ENCODE assay signal across 20 cellular contexts in the genomic region with DNA sequence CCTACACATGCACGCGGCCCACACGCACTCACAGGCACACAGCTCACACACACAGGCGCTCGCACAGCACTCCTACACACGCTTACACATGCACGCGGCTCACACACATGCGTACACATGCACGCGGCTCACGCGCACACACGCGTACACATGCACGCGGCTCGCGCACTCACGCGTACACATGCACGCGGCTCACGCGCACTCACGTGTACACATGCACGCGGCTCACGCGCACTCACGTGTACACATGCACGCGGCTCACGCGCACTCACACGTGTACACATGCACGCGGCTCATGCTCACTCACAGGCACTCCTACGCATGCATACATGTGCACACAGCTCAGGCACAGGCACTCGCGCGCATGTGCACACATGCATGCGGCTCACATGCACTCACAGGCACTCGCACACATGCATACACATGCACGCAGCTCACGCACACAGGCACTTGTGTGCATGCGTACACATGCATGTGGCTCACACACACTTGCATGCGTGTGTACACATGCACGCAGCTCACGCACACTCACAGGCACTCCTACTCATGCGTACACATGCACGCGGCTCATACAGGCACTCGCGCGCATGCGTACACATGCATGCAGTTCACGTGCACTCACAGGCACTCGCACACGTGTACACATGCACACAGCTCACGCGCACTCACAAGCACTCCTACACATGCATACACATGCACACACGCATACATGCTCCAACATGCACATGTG. TPM values are rescaled to one million over a fixed set of nuclear protein-coding genes. Genes with fewer than 3 reads are reported as not detected.
DNase-seq lines count a peak whose midpoint lies in the region; FAIRE-seq and TF ChIP-seq lines count a peak whose summit lies in the region.
"Had no signal": no experiment of that assay in that cellular context is flagged by ENCODE, and none has a peak within 500 bp of the region (broad histone marks: within the 10 kb centered on the region; RNA-seq: fewer than 3 reads in every experiment).

No MANE protein-coding gene starts in this region.

- H2BK5ac ChIP-seq in H1 (ENCODE audit: low read depth, low read length) = peak overlapping the region; percentile 36

- H3K27ac ChIP-seq in HEK293 (ENCODE audit: extremely low read depth, low read depth, low read length) (no peak overlapping the region), H1 (ENCODE audit: low read depth, low read length) (no peak overlapping the region)
- H3K27ac ChIP-seq: SJSA1 had no signal

- H3K56ac ChIP-seq in H1 (replicated peaks; ENCODE audit: insufficient read length, low read depth, low read length) = no peak overlapping the region

- no peaks in the 10 kb centered on the region; the same call in 1 of the 2 replicates for H3K79me1 ChIP-seq in H1 (ENCODE audit: low read depth, low read length)

- no peak overlapping the region for H2BK20ac ChIP-seq in H1 (ENCODE audit: low read length)

- TF ChIP-seq CTCF in HEK293 (tag by site-specific recombination; IDR thresholded peaks at IDR 0.05) (no peak), H1 (IDR thresholded peaks at IDR 0.05; ENCODE audit: control extremely low read depth in 1 of 3, insufficient read depth in 1 of 3, low read depth in 1 of 3, low read length in 3 of 3) (no peak), type B pancreatic cell (conservative IDR thresholded peaks at IDR 0.05) (no peak)

- H3K4me1 Mint-ChIP-seq in activated naive CD4-positive, alpha-beta T cell treated with anti-CD3 and anti-CD28 coated beads, Interleukin-2, amount 10 ng/mL, durations not matched to agents 7 days and 5 days = no peaks in the 10 kb centered on the region
- no peaks in the 10 kb centered on the region for H3K4me1 Mint-ChIP-seq in type B pancreatic cell (ENCODE audit: unreplicated experiment)

- H3K23ac ChIP-seq in H1 (ENCODE audit: insufficient read length) = no peak overlapping the region

- peak overlapping the region; percentile 9 for H3K27ac Mint-ChIP-seq in activated naive CD4-positive, alpha-beta T cell treated with anti-CD3 and anti-CD28 coated beads, Interleukin-2, amount 10 ng/mL, durations not matched to agents 7 days and 5 days
- peak overlapping the region; percentile 34 for H3K27ac Mint-ChIP-seq in type B pancreatic cell

- peaks cover 9% of the 10 kb centered on the region for H3K9me3 Mint-ChIP-seq in activated naive CD4-positive, alpha-beta T cell treated with anti-CD3 and anti-CD28 coated beads, Interleukin-2, amount 10 ng/mL, durations not matched to agents 7 days and 5 days
- no peaks in the 10 kb centered on the region for H3K9me3 Mint-ChIP-seq in type B pancreatic cell

- no peaks in the 10 kb centered on the region for H3K79me2 ChIP-seq in H1 (ENCODE audit: control insufficient read depth in 1 of 2, insufficient read depth in 2 of 2, low read length in 2 of 2)

- TF ChIP-seq EP300 in H1 (IDR thresholded peaks at IDR 0.05; ENCODE audit: borderline replicate concordance in 1 of 2, low read depth in 2 of 2, low read length in 2 of 2) = no peak

- H3K4me3 ChIP-seq in HEK293 (ENCODE audit: low read depth, low read length) (no peak overlapping the region), H1 (ENCODE audit: extremely low read depth in 1 of 4, insufficient read depth in 2 of 4, low read depth in 3 of 4, low read length in 4 of 4) (no peak overlapping the region)
- H3K4me3 ChIP-seq: MG63, SJSA1 had no signal

- no peak for TF ChIP-seq RAD21 in H1 (IDR thresholded peaks at IDR 0.05 in 1 of 2, conservative IDR thresholded peaks at IDR 0.05 in 1 of 2; ENCODE audit: low read depth in 2 of 2, low read length in 2 of 2)

- CTCF ChIA-PET in activated naive CD4-positive, alpha-beta T cell treated with anti-CD3 and anti-CD28 coated beads, Interleukin-2, amount 10 ng/mL, durations not matched to agents 7 days and 5 days (lab: Charles Lee) = no interaction called here
- CTCF ChIA-PET in HEK293 (lab: Yijun Ruan, JAX) (no interaction called here), H1 (lab: Charles Lee; ENCODE audit: partially characterized antibody) (interaction anchor here (0.9 to 1.5 kb wide), 4 partner anchors 10 to 25 kb away, joined by 3 to 4 read pairs (median 3); no protein-coding TSS in a partner anchor)

- no peak overlapping the region for H3K14ac ChIP-seq in H1 (ENCODE audit: insufficient read length)

- H2BK120ac ChIP-seq in H1 (replicated peaks; ENCODE audit: low read depth, low read length) = no peak overlapping the region

- H3K36me3 ChIP-seq in HEK293 (ENCODE audit: control insufficient read depth in 2 of 2, insufficient read depth in 1 of 2, low read length in 2 of 2) = peaks cover 0 to 73% of the 10 kb centered on the region in 2 experiments; a peak in 1 of 3 replicates
- peaks cover 0 to 8% (median 5%) of the 10 kb centered on the region in 4 experiments; a peak in 6 of 8 replicates for H3K36me3 ChIP-seq in H1 (ENCODE audit: control insufficient read depth in 2 of 4, insufficient read depth in 4 of 4, low read length in 3 of 4)
- H3K36me3 ChIP-seq: MG63, SJSA1 had no signal

- H3K4me3 Mint-ChIP-seq in activated naive CD4-positive, alpha-beta T cell treated with anti-CD3 and anti-CD28 coated beads, Interleukin-2, amount 10 ng/mL, durations not matched to agents 7 days and 5 days = no peak overlapping the region
- H3K4me3 Mint-ChIP-seq in type B pancreatic cell = no peak overlapping the region

- H4K91ac ChIP-seq in H1 (replicated peaks; ENCODE audit: insufficient read length, low read length) = peak overlapping the region; percentile 55

- no peak overlapping the region for H2BK15ac ChIP-seq in H1 (ENCODE audit: low read length)

- no peak for DNase-seq in activated naive CD4-positive, alpha-beta T cell treated with anti-CD3 and anti-CD28 coated beads, Interleukin-2, amount 10 ng/mL, durations not matched to agents 7 days and 5 days
- no peak for DNase-seq in activated naive CD4-positive, alpha-beta T cell treated with anti-CD3 and anti-CD28 coated beads, Interleukin-2, amount 50 U/mL, for 16 hours
- no peak for DNase-seq in H1 (ENCODE audit: low read depth in 1 of 2, low spot score in 2 of 2)
- no peak for DNase-seq in type B pancreatic cell (ENCODE audit: extremely low spot score, unreplicated experiment)
- no peak for DNase-seq in KG1 (lab: John Stamatoyannopoulos, UW)
- DNase-seq in medulla oblongata (ENCODE audit: extremely low spot score) = no peak
- DNase-seq in NCI-H1930 (lab: John Stamatoyannopoulos, UW) = no peak
- DNase-seq: AML-193, C1 segment of cervical spinal cord, HCEC 1CT, MG63, NCI-H1417, NCI-H1694 treated with DMSO at 0.1 percent for 48 hours, NCI-H446, NCI-H526, OCI-M1 had no signal

- 94% methylated on average over 63 of the region's 63 CpGs; no CpG with 5 or more reads in 1 of the 2 experiments for WGBS in H1 (ENCODE audit: extremely low coverage in 1 of 2, insufficient coverage in 1 of 2, insufficient read length in 1 of 2, insufficient replicate concordance in 2 of 2, low coverage in 1 of 2, low lambda C conversion rate in 2 of 2, missing lambda C conversion rate in 1 of 2), 2 experiments

- no peak overlapping the region for H3K4ac ChIP-seq in H1 (replicated peaks; ENCODE audit: insufficient read length, low read depth, low read length)

- TF ChIP-seq POLR2A in H1 (IDR thresholded peaks at IDR 0.05; ENCODE audit: control extremely low read depth in 1 of 2, low read depth in 2 of 2, low read length in 2 of 2) = no peak

- no peaks in the 10 kb centered on the region for H3K27me3 Mint-ChIP-seq in activated naive CD4-positive, alpha-beta T cell treated with anti-CD3 and anti-CD28 coated beads, Interleukin-2, amount 10 ng/mL, durations not matched to agents 7 days and 5 days
- H3K27me3 Mint-ChIP-seq in type B pancreatic cell = no peaks in the 10 kb centered on the region

- peaks cover 42% of the 10 kb centered on the region for H3K36me3 Mint-ChIP-seq in activated naive CD4-positive, alpha-beta T cell treated with anti-CD3 and anti-CD28 coated beads, Interleukin-2, amount 10 ng/mL, durations not matched to agents 7 days and 5 days
- peaks cover 7% of the 10 kb centered on the region for H3K36me3 Mint-ChIP-seq in type B pancreatic cell

- H4K8ac ChIP-seq in H1 (ENCODE audit: extremely low read depth, insufficient read depth, low read length) = peak overlapping the region; percentile 25; the same call in 1 of the 2 replicates

- POLR2A ChIA-PET in HEK293 (lab: Yijun Ruan, JAX) = no interaction called here
- POLR2A ChIA-PET in H1 (lab: Charles Lee; ENCODE audit: partially characterized antibody) = no interaction called here

- peaks cover 0 to 16% of the 10 kb centered on the region in 2 experiments for H4K20me1 ChIP-seq in H1 (replicated peaks in 1 of 2; ENCODE audit: control insufficient read depth in 1 of 2, insufficient read depth in 2 of 2, low read length in 2 of 2)

- no peak overlapping the region for H3K9ac ChIP-seq in H1 (replicated peaks in 1 of 4; ENCODE audit: extremely low read depth in 1 of 4, low read depth in 3 of 4, low read length in 3 of 4)

- no peak overlapping the region for H2AK5ac ChIP-seq in H1 (ENCODE audit: low read depth, low read length)

- no peak for FAIRE-seq in H1 (lab: Jason Lieb, UNC)
- FAIRE-seq: G401.6, RCC 7860 had no signal

- H4K5ac ChIP-seq in H1 (ENCODE audit: insufficient read length, low read depth, low read length) = no peak overlapping the region

- no peaks in the 10 kb centered on the region for H3K9me3 ChIP-seq in HEK293 (ENCODE audit: control insufficient read depth, insufficient read depth, low read depth, low read length)
- H3K9me3 ChIP-seq in H1 (ENCODE audit: insufficient read depth in 2 of 2, low read depth in 1 of 2, low read length in 1 of 2) = peaks cover 0 to 6% of the 10 kb centered on the region in 2 experiments; a peak in 1 of 4 replicates
- H3K9me3 ChIP-seq: MG63, SJSA1 had no signal

- no peaks in the 10 kb centered on the region; the same call in 1 of the 2 replicates for H3K23me2 ChIP-seq in H1 (ENCODE audit: low read depth, low read length)

- H3K4me1 ChIP-seq in HEK293 (ENCODE audit: control insufficient read depth, insufficient read depth, low read length) (no peaks in the 10 kb centered on the region), H1 (replicated peaks in 1 of 4; ENCODE audit: control insufficient read depth in 3 of 4, insufficient read depth in 4 of 4, low read length in 3 of 4) (no peaks in the 10 kb centered on the region)
- H3K4me1 ChIP-seq: SJSA1 had no signal

- H2BK12ac ChIP-seq in H1 (ENCODE audit: low read depth, low read length) = peak overlapping the region; percentile 52; the same call in 1 of the 2 replicates

- H3K27me3 ChIP-seq in H1 (replicated peaks in 1 of 4; ENCODE audit: control insufficient read depth in 3 of 4, extremely low read depth in 1 of 4, insufficient read depth in 3 of 4, low read length in 3 of 4) = no peaks in the 10 kb centered on the region
- H3K27me3 ChIP-seq: MG63, SJSA1 had no signal

- no peak overlapping the region for H3K18ac ChIP-seq in H1 (ENCODE audit: extremely low read depth, low read length)

- no peak overlapping the region for H3K4me2 ChIP-seq in H1 (ENCODE audit: insufficient read depth in 1 of 2, low read depth in 2 of 2, low read length in 2 of 2)

- no peak overlapping the region for H2AFZ ChIP-seq in H1 (ENCODE audit: low read length)

RNA-seq across cellular contexts. Expression of a gene that starts 44.9 kb away (rescaled TPM):
- total RNA-seq in H1 (2021; fragmentation: NEBNext Ultra II Directional; extraction: Animal tissue kit (Norgen Biotek cat#: 25700)) = 70.8 and 76.9 TPM in 2 replicates
- polyA plus RNA-seq in H1 (2011; rRNA removed) = 31.5 and 50.3 TPM in 2 replicates
- polyA plus RNA-seq in H1 (2011; cell fraction: cytosol; rRNA removed) = 29.0 TPM
- 130 TPM for polyA plus RNA-seq in H1 (2011; cell fraction: nucleus; rRNA removed)
- 42.1 to 71.0 TPM (median 63.2 TPM) in 4 replicates for polyA plus RNA-seq in H1 (2012, experiment 1 of 2)
- 48.2 TPM for polyA plus RNA-seq in H1 (2012, experiment 2 of 2)
- polyA plus RNA-seq in H1 (2013, experiment 1 of 2) = 54.1 TPM
- 49.8 TPM for polyA plus RNA-seq in H1 (2013, experiment 2 of 2)
- polyA minus RNA-seq in H1 (2011; rRNA and poly(A)+ RNA removed) = 37.0 and 38.9 TPM in 2 replicates
- 24.0 TPM for polyA minus RNA-seq in H1 (2011; cell fraction: cytosol; rRNA and poly(A)+ RNA removed)
- 61.0 TPM for polyA minus RNA-seq in H1 (2011; cell fraction: nucleus; rRNA and poly(A)+ RNA removed)
- total RNA-seq in type B pancreatic cell (ENCODE audit: low replicate concordance) = 97.1 and 115 TPM in 2 replicates

RNA-seq across cellular contexts. Expression of a gene that starts 45.1 kb away (rescaled TPM):
- total RNA-seq in H1 (2021; fragmentation: NEBNext Ultra II Directional; extraction: Animal tissue kit (Norgen Biotek cat#: 25700)) = 3.0 and 4.9 TPM in 2 replicates
- polyA plus RNA-seq in H1 (2011; rRNA removed) = 20.7 and 32.8 TPM in 2 replicates
- polyA plus RNA-seq in H1 (2011; cell fraction: cytosol; rRNA removed) = 11.2 TPM
- polyA plus RNA-seq in H1 (2011; cell fraction: nucleus; rRNA removed) = 61.6 TPM
- 8.2 to 12.3 TPM (median 8.4 TPM) in 4 replicates for polyA plus RNA-seq in H1 (2012, experiment 1 of 2)
- polyA plus RNA-seq in H1 (2012, experiment 2 of 2) = 7.1 TPM
- polyA plus RNA-seq in H1 (2013, experiment 1 of 2) = 9.2 TPM
- polyA plus RNA-seq in H1 (2013, experiment 2 of 2) = 5.8 TPM
- polyA minus RNA-seq in H1 (2011; rRNA and poly(A)+ RNA removed) = 6.3 and 7.5 TPM in 2 replicates
- polyA minus RNA-seq in H1 (2011; cell fraction: cytosol; rRNA and poly(A)+ RNA removed) = 2.9 TPM
- polyA minus RNA-seq in H1 (2011; cell fraction: nucleus; rRNA and poly(A)+ RNA removed) = 7.2 TPM
- total RNA-seq in type B pancreatic cell (ENCODE audit: low replicate concordance) = 21.4 and 33.6 TPM in 2 replicates
